Comparison of ENCODE assay signal across 11 cellular contexts in genomic region chr9:2126331-2126789, GRCh38.
DNase-seq lines count a peak whose midpoint lies in the region; ATAC-seq and TF ChIP-seq lines count a peak whose summit lies in the region.
"Had no signal": no experiment of that assay in that cellular context is flagged by ENCODE, and none has a peak within 500 bp of the region (broad histone marks: within the 10 kb centered on the region; RNA-seq: fewer than 3 reads in every experiment).

No MANE protein-coding gene starts in this region.

- no peaks in the 10 kb centered on the region for H3K9me3 ChIP-seq in lower lobe of right lung
- H3K9me3 ChIP-seq: A549, body of pancreas had no signal

- no peaks in the 10 kb centered on the region for H3K27me3 Mint-ChIP-seq in activated CD4-positive, alpha-beta T cell treated with anti-CD3 and anti-CD28 coated beads, Interleukin-2, amount 10 ng/mL, durations not matched to agents 7 days and 5 days

- peaks cover 49% of the 10 kb centered on the region for H3K36me3 ChIP-seq in lower lobe of right lung

- intact Hi-C loops in lower lobe of right lung (cut with DNase I), result no loop called here

- H3K36me3 Mint-ChIP-seq in activated CD4-positive, alpha-beta T cell treated with anti-CD3 and anti-CD28 coated beads, Interleukin-2, amount 10 ng/mL, durations not matched to agents 7 days and 5 days (ENCODE audit: low read depth), result peaks cover 68% of the 10 kb centered on the region

- no peaks in the 10 kb centered on the region for H3K27me3 ChIP-seq in lower lobe of right lung (ENCODE audit: low read depth)
- H3K27me3 ChIP-seq: body of pancreas had no signal

- H3K4me3 Mint-ChIP-seq in activated CD4-positive, alpha-beta T cell treated with anti-CD3 and anti-CD28 coated beads, Interleukin-2, amount 10 ng/mL, durations not matched to agents 7 days and 5 days, result no peak overlapping the region

- H3K4me3 ChIP-seq in cardiac fibroblast (replicated peaks in 1 of 2; ENCODE audit: low read depth in 2 of 2, low read length in 2 of 2), result no peak overlapping the region
- H3K4me3 ChIP-seq in lower lobe of right lung, result peak overlapping the region; percentile 28
- H3K4me3 ChIP-seq: A549, body of pancreas had no signal

- TF ChIP-seq CTCF in cardiac fibroblast (IDR thresholded peaks at IDR 0.05; ENCODE audit: low read depth, low read length) (no peak), lower lobe of right lung (IDR thresholded peaks at IDR 0.05) (no peak)

- no peak for DNase-seq in activated CD4-positive, alpha-beta T cell treated with anti-CD3 and anti-CD28 coated beads, Interleukin-2, amount 10 ng/mL, durations not matched to agents 7 days and 5 days
- DNase-seq in activated CD4-positive, alpha-beta T cell treated with anti-CD3 and anti-CD28 coated beads for 1 hour, result no peak
- DNase-seq in cardiac fibroblast (ENCODE audit: low read depth in 2 of 2) (peak; percentile 39 to 84), lower lobe of right lung (no peak), D341Med (ENCODE audit: low spot score) (no peak)
- DNase-seq: NCI-H1436 treated with DMSO at 0.1 percent for 48 hours had no signal

- H3K27ac ChIP-seq in lower lobe of right lung (peak overlapping the region; percentile 59), temporal lobe (ENCODE audit: low read depth, low read length) (peak overlapping the region; percentile 50)
- H3K27ac ChIP-seq: A549 had no signal

- H3K27ac Mint-ChIP-seq in activated CD4-positive, alpha-beta T cell treated with anti-CD3 and anti-CD28 coated beads, Interleukin-2, amount 10 ng/mL, durations not matched to agents 7 days and 5 days, result peak overlapping the region; percentile 82

- peaks cover 42% of the 10 kb centered on the region for H3K4me1 Mint-ChIP-seq in activated CD4-positive, alpha-beta T cell treated with anti-CD3 and anti-CD28 coated beads, Interleukin-2, amount 10 ng/mL, durations not matched to agents 7 days and 5 days

- ATAC-seq in lower lobe of right lung (peak; percentile 35 to 45), HG03025 (IDR thresholded peaks at IDR 0.05; ENCODE audit: low FRiP score, unreplicated experiment) (no peak), HG03457 (IDR thresholded peaks at IDR 0.05; ENCODE audit: unreplicated experiment) (no peak)
- ATAC-seq: A549, body of pancreas had no signal

- H3K9me3 Mint-ChIP-seq in activated CD4-positive, alpha-beta T cell treated with anti-CD3 and anti-CD28 coated beads, Interleukin-2, amount 10 ng/mL, durations not matched to agents 7 days and 5 days, result no peaks in the 10 kb centered on the region

- POLR2A ChIA-PET in activated CD4-positive, alpha-beta T cell treated with anti-CD3 and anti-CD28 coated beads, Interleukin-2, amount 10 ng/mL, durations not matched to agents 7 days and 5 days (lab: Charles Lee), result no interaction called here

- CTCF ChIA-PET in activated CD4-positive, alpha-beta T cell treated with anti-CD3 and anti-CD28 coated beads, Interleukin-2, amount 10 ng/mL, durations not matched to agents 7 days and 5 days (lab: Charles Lee), result no interaction called here

- peaks cover 49% of the 10 kb centered on the region for H3K4me1 ChIP-seq in lower lobe of right lung
- H3K4me1 ChIP-seq: A549 had no signal

Comparison
In these comparisons a context has a peak if more than half of its experiments do, and no peak if none do; other contexts are left out.
1. DNase-seq: peak in cardiac fibroblast (2 of 2); none in activated CD4-positive, alpha-beta T cell treated with anti-CD3 and anti-CD28 coated beads, Interleukin-2, amount 10 ng/mL, durations not matched to agents 7 days and 5 days (single experiment), activated CD4-positive, alpha-beta T cell treated with anti-CD3 and anti-CD28 coated beads for 1 hour (single experiment), lower lobe of right lung (single experiment) and D341Med (single experiment).
2. ATAC-seq: peak in lower lobe of right lung (2 of 2); none in HG03025 (single experiment) and HG03457 (single experiment).